In the genomic region with DNA sequence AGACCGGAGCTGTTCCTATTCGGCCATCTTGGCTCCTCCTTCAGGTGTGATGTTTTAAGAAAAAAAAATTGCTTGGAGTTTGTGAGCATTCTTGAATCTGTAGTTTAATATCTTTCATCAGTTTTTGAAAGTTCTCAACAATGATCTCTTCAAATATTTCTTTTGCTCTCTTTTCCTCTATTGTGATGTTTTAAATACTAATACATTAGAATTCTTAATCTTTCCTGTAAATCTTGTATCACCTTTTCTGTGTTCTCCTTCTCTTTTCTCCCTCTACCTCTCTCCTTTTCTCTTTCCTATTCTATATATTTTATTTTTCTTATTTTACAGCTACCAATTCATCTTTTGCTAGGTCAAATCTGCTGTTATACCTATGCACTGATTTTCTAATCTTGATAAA, we compare ENCODE assay signal across 24 cellular contexts.
"Had no signal": no experiment of that assay in that cellular context is flagged by ENCODE, and none has a peak within 500 bp of the region (broad histone marks: within the 10 kb centered on the region; RNA-seq: fewer than 3 reads in every experiment).

No MANE protein-coding gene starts in this region.

- H3K9me3 ChIP-seq: testis, thoracic aorta, thyroid gland, transverse colon, upper lobe of left lung, upper lobe of right lung, uterus, vagina had no signal

- H3K36me3 ChIP-seq: stomach, suprapubic skin, thoracic aorta, thyroid gland, tibial artery, tibial nerve, transverse colon, upper lobe of left lung, upper lobe of right lung, uterus, vagina had no signal

- H3K4me1 ChIP-seq: stomach, suprapubic skin, testis, thyroid gland, tibial artery, tibial nerve, transverse colon, upper lobe of left lung, upper lobe of right lung, uterus, vagina had no signal

- H3K4me3 ChIP-seq: stomach, suprapubic skin, testis, thoracic aorta, thyroid gland, tibial artery, tibial nerve, transverse colon, upper lobe of left lung, upper lobe of right lung, uterus, vagina had no signal

- DNase-seq: stimulated activated CD4-positive, alpha-beta T cell treated with anti-CD3 and anti-CD28 coated beads, Interleukin-2, amount 100 ng/mL, for 48 hours; stimulated activated CD4-positive, alpha-beta T cell treated with anti-CD3 and anti-CD28 coated beads, Interleukin-4, amount 100 ng/mL, for 1 hour; stimulated activated CD4-positive, alpha-beta T cell treated with anti-CD3 and anti-CD28 coated beads, Interleukin-4, amount 100 ng/mL, for 24 hours; stimulated activated CD4-positive, alpha-beta T cell treated with anti-CD3 and anti-CD28 coated beads, Interleukin-4, amount 100 ng/mL, for 4 hours; stimulated activated CD8-positive, alpha-beta memory T cell treated with anti-CD3 and anti-CD28 coated beads, Interleukin-4, amount 100 ng/mL, for 48 hours; stimulated activated naive B cell treated with anti-CD40 and anti-IgM and Interleukin-4, amounts not matched to agents 10 μg/mL and 1 μg/mL and 100 μg/mL, for 72 hours; stimulated activated naive CD4-positive, alpha-beta T cell; stimulated activated naive CD4-positive, alpha-beta T cell treated with Interleukin-2 at 50 U/mL for 16 hours; stimulated activated naive CD8-positive, alpha-beta T cell treated with anti-CD3 and anti-CD28 coated beads, Interleukin-15, amount 100 ng/mL, for 72 hours; stimulated activated naive CD8-positive, alpha-beta T cell treated with anti-CD3 and anti-CD28 coated beads, Interleukin-15, Interleukin-2, amounts not matched to agents 100 U/mL and 50 U/mL, for 24 hours; stomach; substantia nigra; testis; thyroid gland; tibial artery; transverse colon; trophoblast cell; upper lobe of left lung; upper lobe of right lung; uterus had no signal

- H3K27ac ChIP-seq: stomach, suprapubic skin, testis, thoracic aorta, thyroid gland, tibial artery, tibial nerve, transverse colon, upper lobe of left lung, upper lobe of right lung, uterus, vagina had no signal
